ENCODE assay signal across 12 cellular contexts in genomic region chr10:16968722-16969055, GRCh38.
DNase-seq lines count a peak whose midpoint lies in the region; ATAC-seq and TF ChIP-seq lines count a peak whose summit lies in the region.
"Had no signal": no experiment of that assay in that cellular context is flagged by ENCODE, and none has a peak within 500 bp of the region (broad histone marks: within the 10 kb centered on the region; RNA-seq: fewer than 3 reads in every experiment).

No MANE protein-coding gene starts in this region.

- H3K4me1 ChIP-seq in SK-N-SH (ENCODE audit: control insufficient read depth in 1 of 2, insufficient read depth in 2 of 2, low read depth in 1 of 2, low read length in 1 of 2) (peaks cover 18 to 33% of the 10 kb centered on the region in 2 experiments), foreskin keratinocyte (peaks cover 12% of the 10 kb centered on the region), rectal smooth muscle tissue (ENCODE audit: control insufficient read depth, insufficient read depth, low read length) (no peaks in the 10 kb centered on the region), prostate gland (replicated peaks) (no peaks in the 10 kb centered on the region)

- TF ChIP-seq EP300 in SK-N-SH (IDR thresholded peaks at IDR 0.05; ENCODE audit: borderline replicate concordance in 1 of 2, low read depth in 1 of 2, low read length in 1 of 2): no peak

- peaks cover 17 to 35% (median 35%) of the 10 kb centered on the region in 3 donors for H3K27me3 Mint-ChIP-seq in CD14-positive monocyte (ENCODE audit: low read depth in 3 of 3)

- H3K27ac ChIP-seq in SK-N-SH (ENCODE audit: low read depth in 2 of 2, low read length in 1 of 2): peak overlapping the region; percentile 77 to 98; a peak in 3 of 4 replicates
- H3K27ac ChIP-seq in foreskin keratinocyte: no peak overlapping the region
- peak overlapping the region; percentile 19 for H3K27ac ChIP-seq in rectal smooth muscle tissue (ENCODE audit: low read depth, low read length)
- H3K27ac ChIP-seq in prostate gland: no peak overlapping the region

- TF ChIP-seq POLR2A in prostate gland (IDR thresholded peaks at IDR 0.05): no peak

- no peaks in the 10 kb centered on the region for H4K20me1 ChIP-seq in SK-N-SH (ENCODE audit: insufficient read depth)

- CTCF ChIA-PET in SK-N-SH (lab: Yijun Ruan, JAX) (no interaction called here), GM10248 (lab: Yijun Ruan, JAX) (no interaction called here)

- H3K4me3 Mint-ChIP-seq in CD14-positive monocyte: peak overlapping the region in 1 of 2 donors; percentile 69
- H3K4me3 Mint-ChIP-seq: activated naive CD4-positive, alpha-beta T cell treated with anti-CD3 and anti-CD28 coated beads for 36 hours; immature natural killer cell had no signal

- H3K9ac ChIP-seq in SK-N-SH (peak overlapping the region; percentile 73), rectal smooth muscle tissue (ENCODE audit: low read length) (no peak overlapping the region)

- peak overlapping the region; percentile 64 for H3K4me2 ChIP-seq in SK-N-SH

- 62% methylated on average over 4 of the region's 4 CpGs for WGBS in SK-N-SH (ENCODE audit: low lambda C conversion rate)
- WGBS in prostate gland: 58% methylated on average over 4 of the region's 4 CpGs

- H3K9me3 ChIP-seq in SK-N-SH (no peaks in the 10 kb centered on the region), prostate gland (no peaks in the 10 kb centered on the region)

- no peaks in the 10 kb centered on the region for H3K79me2 ChIP-seq in SK-N-SH (ENCODE audit: insufficient read depth)

- no peaks in the 10 kb centered on the region for H3K9me2 ChIP-seq in SK-N-SH

- peak overlapping the region in 6 of 7 donors; percentile 10 to 92 (median 80) for H3K27ac Mint-ChIP-seq in CD14-positive monocyte
- H3K27ac Mint-ChIP-seq: activated naive CD4-positive, alpha-beta T cell treated with anti-CD3 and anti-CD28 coated beads for 36 hours; immature natural killer cell had no signal

- DNase-seq in CD14-positive monocyte (ENCODE audit: low spot score) (no peak), SK-N-SH (no peak), foreskin keratinocyte (no peak), NCI-H69 (lab: John Stamatoyannopoulos, UW) (no peak), GM10248 (ENCODE audit: extremely low spot score) (no peak), prostate gland (ENCODE audit: low spot score) (no peak), sciatic nerve (ENCODE audit: low spot score) (no peak)
- DNase-seq: activated CD4-positive, alpha-beta T cell treated with anti-CD3 and anti-CD28 coated beads, Interleukin-2, amount 50 U/mL, for 48 hours; activated naive CD4-positive, alpha-beta T cell treated with anti-CD3 and anti-CD28 coated beads for 36 hours; AML-193; immature natural killer cell had no signal

- intact Hi-C loops in CD14-positive monocyte (cut with micrococcal nuclease) (loop anchor here in 1 of 2 donors (5.0 kb wide), 2 partner anchors 34 to 54 kb away; no protein-coding TSS in a partner anchor), prostate gland (cut with DNase I) (no loop called here), sciatic nerve (cut with DNase I) (no loop called here)

- H3K4me1 Mint-ChIP-seq in CD14-positive monocyte: peaks cover 28% of the 10 kb centered on the region
- H3K4me1 Mint-ChIP-seq: immature natural killer cell had no signal

- POLR2A ChIA-PET in SK-N-SH (lab: Yijun Ruan, JAX) (no interaction called here), GM10248 (lab: Yijun Ruan, JAX) (no interaction called here)

- ATAC-seq in foreskin keratinocyte (peak; percentile 18), sciatic nerve (no peak)

- H3F3A ChIP-seq in SK-N-SH (replicated peaks; ENCODE audit: insufficient read depth): peaks cover 40% of the 10 kb centered on the region

- no peak overlapping the region for H3K4me3 ChIP-seq in SK-N-SH (ENCODE audit: low read depth in 2 of 2, low read length in 1 of 2)
- H3K4me3 ChIP-seq in rectal smooth muscle tissue (ENCODE audit: low read length): no peak overlapping the region
- no peak overlapping the region for H3K4me3 ChIP-seq in prostate gland

- no peak for TF ChIP-seq RAD21 in SK-N-SH (IDR thresholded peaks at IDR 0.05; ENCODE audit: low read length)

- no peak for TF ChIP-seq CTCF in CD14-positive monocyte (IDR thresholded peaks at IDR 0.05)
- no peak for TF ChIP-seq CTCF in SK-N-SH (IDR thresholded peaks at IDR 0.05)
- no peak for TF ChIP-seq CTCF in foreskin keratinocyte (conservative IDR thresholded peaks at IDR 0.05)
- no peak for TF ChIP-seq CTCF in GM10248 (IDR thresholded peaks at IDR 0.05; ENCODE audit: control extremely low read depth, extremely low read depth, low read depth, missing control alignments)
- TF ChIP-seq CTCF in prostate gland (IDR thresholded peaks at IDR 0.05): no peak

- H3K36me3 ChIP-seq in SK-N-SH (replicated peaks in 1 of 2; ENCODE audit: control insufficient read depth in 1 of 2, insufficient read depth in 2 of 2, low read length in 1 of 2) (no peaks in the 10 kb centered on the region), rectal smooth muscle tissue (ENCODE audit: control insufficient read depth, insufficient read depth, low read length) (no peaks in the 10 kb centered on the region), prostate gland (no peaks in the 10 kb centered on the region)

- H2AFZ ChIP-seq in SK-N-SH (ENCODE audit: low read depth): peak overlapping the region; percentile 6; the same call in 1 of the 2 replicates

- H3K36me3 Mint-ChIP-seq in CD14-positive monocyte: no peaks in the 10 kb centered on the region

- peaks cover 0 to 5% (median 3%) of the 10 kb centered on the region in 7 donors for H3K9me3 Mint-ChIP-seq in CD14-positive monocyte
- H3K9me3 Mint-ChIP-seq: immature natural killer cell had no signal

- H3K27me3 ChIP-seq in SK-N-SH (ENCODE audit: insufficient read depth): no peaks in the 10 kb centered on the region
- H3K27me3 ChIP-seq in foreskin keratinocyte: no peaks in the 10 kb centered on the region
- no peaks in the 10 kb centered on the region for H3K27me3 ChIP-seq in rectal smooth muscle tissue (ENCODE audit: control insufficient read depth, insufficient read depth, low read length)
- H3K27me3 ChIP-seq in prostate gland (replicated peaks; ENCODE audit: insufficient read depth): no peaks in the 10 kb centered on the region

TF ChIP-seq in SK-N-SH, 30 proteins besides CTCF, POLR2A, EP300 and RAD21:
- TF ChIP-seq FOSL2 (IDR thresholded peaks at IDR 0.05; ENCODE audit: borderline replicate concordance, low read depth): no peak
- TF ChIP-seq, protein P1, sequence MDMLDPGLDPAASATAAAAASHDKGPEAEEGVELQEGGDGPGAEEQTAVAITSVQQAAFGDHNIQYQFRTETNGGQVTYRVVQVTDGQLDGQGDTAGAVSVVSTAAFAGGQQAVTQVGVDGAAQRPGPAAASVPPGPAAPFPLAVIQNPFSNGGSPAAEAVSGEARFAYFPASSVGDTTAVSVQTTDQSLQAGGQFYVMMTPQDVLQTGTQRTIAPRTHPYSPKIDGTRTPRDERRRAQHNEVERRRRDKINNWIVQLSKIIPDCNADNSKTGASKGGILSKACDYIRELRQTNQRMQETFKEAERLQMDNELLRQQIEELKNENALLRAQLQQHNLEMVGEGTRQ (IDR thresholded peaks at IDR 0.05; ENCODE audit: borderline replicate concordance, low read depth, low read length): no peak
- no peak for TF ChIP-seq ELF1 (IDR thresholded peaks at IDR 0.05)
- no peak for TF ChIP-seq RCOR1 (IDR thresholded peaks at IDR 0.05; ENCODE audit: low read length)
- TF ChIP-seq JUND (IDR thresholded peaks at IDR 0.05): no peak
- TF ChIP-seq POLR2AphosphoS5 (IDR thresholded peaks at IDR 0.05; ENCODE audit: low read depth, low read length): no peak
- TF ChIP-seq YY1 (IDR thresholded peaks at IDR 0.05; ENCODE audit: low read depth): no peak
- no peak for TF ChIP-seq GATA2 (CRISPR knock-in tag; IDR thresholded peaks at IDR 0.05)
- TF ChIP-seq, protein P2, sequence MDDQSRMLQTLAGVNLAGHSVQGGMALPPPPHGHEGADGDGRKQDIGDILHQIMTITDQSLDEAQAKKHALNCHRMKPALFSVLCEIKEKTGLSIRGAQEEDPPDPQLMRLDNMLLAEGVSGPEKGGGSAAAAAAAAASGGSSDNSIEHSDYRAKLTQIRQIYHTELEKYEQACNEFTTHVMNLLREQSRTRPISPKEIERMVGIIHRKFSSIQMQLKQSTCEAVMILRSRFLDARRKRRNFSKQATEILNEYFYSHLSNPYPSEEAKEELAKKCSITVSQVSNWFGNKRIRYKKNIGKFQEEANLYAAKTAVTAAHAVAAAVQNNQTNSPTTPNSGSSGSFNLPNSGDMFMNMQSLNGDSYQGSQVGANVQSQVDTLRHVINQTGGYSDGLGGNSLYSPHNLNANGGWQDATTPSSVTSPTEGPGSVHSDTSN (IDR thresholded peaks at IDR 0.05): no peak
- TF ChIP-seq, protein P3, sequence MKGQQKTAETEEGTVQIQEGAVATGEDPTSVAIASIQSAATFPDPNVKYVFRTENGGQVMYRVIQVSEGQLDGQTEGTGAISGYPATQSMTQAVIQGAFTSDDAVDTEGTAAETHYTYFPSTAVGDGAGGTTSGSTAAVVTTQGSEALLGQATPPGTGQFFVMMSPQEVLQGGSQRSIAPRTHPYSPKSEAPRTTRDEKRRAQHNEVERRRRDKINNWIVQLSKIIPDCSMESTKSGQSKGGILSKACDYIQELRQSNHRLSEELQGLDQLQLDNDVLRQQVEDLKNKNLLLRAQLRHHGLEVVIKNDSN (IDR thresholded peaks at IDR 0.05; ENCODE audit: borderline replicate concordance, low read depth): no peak

Comparison
In these comparisons a context has a peak if more than half of its experiments do, and no peak if none do; other contexts are left out.
1. H3K27ac ChIP-seq: peak in SK-N-SH (2 of 2) and rectal smooth muscle tissue (single experiment); none in foreskin keratinocyte (single experiment) and prostate gland (0 of 2).